Comparison of ENCODE assay signal across 9 cellular contexts in genomic region chr17:61635913-61636432, GRCh38. TPM values are rescaled to one million over a fixed set of nuclear protein-coding genes. Genes with fewer than 3 reads are reported as not detected.
DNase-seq lines count a peak whose midpoint lies in the region; ATAC-seq, FAIRE-seq and TF ChIP-seq lines count a peak whose summit lies in the region.
"Had no signal": no experiment of that assay in that cellular context is flagged by ENCODE, and none has a peak within 500 bp of the region (broad histone marks: within the 10 kb centered on the region; RNA-seq: fewer than 3 reads in every experiment).

No MANE protein-coding gene starts in this region.

- CTCF ChIA-PET in T-cell (lab: Charles Lee): interaction anchor here in 1 of 2 donors (1.0 kb wide), 2 partner anchors 201 to 430 kb away, joined by 3 to 5 read pairs; no protein-coding TSS in a partner anchor

- H3K27me3 Mint-ChIP-seq in T-cell: peaks cover 66 to 67% of the 10 kb centered on the region in 2 donors

- no peaks in the 10 kb centered on the region for H3K9me3 ChIP-seq in mucosa of descending colon

- peak; percentile 88 for FAIRE-seq in bronchial epithelial cell (lab: Jason Lieb, UNC)
- FAIRE-seq: islet of Langerhans had no signal

- no peak overlapping the region for H3K27ac Mint-ChIP-seq in T-cell

- no peaks in the 10 kb centered on the region for H3K27me3 ChIP-seq in bronchial epithelial cell (ENCODE audit: control insufficient read depth, insufficient read depth, low read length)

- no peaks in the 10 kb centered on the region for H3K4me1 ChIP-seq in mucosa of descending colon (ENCODE audit: low read depth)

- H3K4me1 Mint-ChIP-seq in T-cell: no peaks in the 10 kb centered on the region

- H3K36me3 ChIP-seq in bronchial epithelial cell (ENCODE audit: control insufficient read depth, insufficient read depth, low read length) (no peaks in the 10 kb centered on the region), mucosa of descending colon (ENCODE audit: low read depth) (no peaks in the 10 kb centered on the region)

- no peaks in the 10 kb centered on the region for H3K36me3 Mint-ChIP-seq in T-cell

- H3K4me3 Mint-ChIP-seq in T-cell: no peak overlapping the region

- POLR2A ChIA-PET in T-cell (lab: Charles Lee): interaction anchor here (0.6 kb wide), 2 partner anchors 249 to 430 kb away, joined by 3 to 8 read pairs; no protein-coding TSS in a partner anchor

- ATAC-seq in activated CD4-positive, CD25-positive, alpha-beta regulatory T cell treated with anti-CD3 and anti-CD28 coated beads, Interleukin-2, amount 50 U/mL, for 24 hours: no peak
- ATAC-seq in T-cell (replicated peaks in 1 of 4) (no peak), mucosa of descending colon (peak; percentile 48), GM21717 (IDR thresholded peaks at IDR 0.05; ENCODE audit: unreplicated experiment) (no peak)

- intact Hi-C loops in mucosa of descending colon (cut with DNase I, micrococcal nuclease): loop anchor here in 1 of 2 donors (10.0 kb wide), 1 partner anchor 199 kb away; no protein-coding TSS in a partner anchor

- TF ChIP-seq CTCF in bronchial epithelial cell (IDR thresholded peaks at IDR 0.05; ENCODE audit: insufficient read depth, low read length, severe bottlenecking): peak; percentile 67
- no peak for TF ChIP-seq CTCF in mucosa of descending colon (IDR thresholded peaks at IDR 0.05)

- no peak overlapping the region for H3K4me3 ChIP-seq in bronchial epithelial cell (ENCODE audit: low read depth, low read length)
- H3K4me3 ChIP-seq in mucosa of descending colon: no peak overlapping the region

- DNase-seq in activated CD4-positive, CD25-positive, alpha-beta regulatory T cell (lab: John Stamatoyannopoulos, UW): peak in 3 of 4 experiments; percentile 1 to 5 (median 4)
- peak; percentile 28 for DNase-seq in NCI-H146 treated with DMSO at 0.1 percent for 48 hours (lab: John Stamatoyannopoulos, UW; ENCODE audit: unreplicated experiment)
- DNase-seq in T-cell: peak in 27 of 34 experiments; percentile 4 to 45 (median 29)
- DNase-seq in bronchial epithelial cell (ENCODE audit: low read depth): peak; percentile 49
- peak in 2 of 3 donors; percentile 20 to 75 for DNase-seq in mucosa of descending colon
- no peak for DNase-seq in retina

- H3K9me3 Mint-ChIP-seq in T-cell: peaks cover 0 to 8% (median 4%) of the 10 kb centered on the region in 3 donors

RNA-seq across cellular contexts. Expression of gene NACA2, which starts 45.0 kb away (rescaled TPM):
- total RNA-seq in T-cell: not detected
- total RNA-seq in bronchial epithelial cell: not detected in 2 replicates
- not detected for total RNA-seq in mucosa of descending colon
